Comparison of ENCODE assay signal across 1 cellular context in genomic region chr14:74348241-74348734, GRCh38.
A peak's percentile ranks its signal among the peaks of the same experiment; 100 is the strongest.
TF ChIP-seq lines count a peak whose summit lies in the region.

A gene with protein sequence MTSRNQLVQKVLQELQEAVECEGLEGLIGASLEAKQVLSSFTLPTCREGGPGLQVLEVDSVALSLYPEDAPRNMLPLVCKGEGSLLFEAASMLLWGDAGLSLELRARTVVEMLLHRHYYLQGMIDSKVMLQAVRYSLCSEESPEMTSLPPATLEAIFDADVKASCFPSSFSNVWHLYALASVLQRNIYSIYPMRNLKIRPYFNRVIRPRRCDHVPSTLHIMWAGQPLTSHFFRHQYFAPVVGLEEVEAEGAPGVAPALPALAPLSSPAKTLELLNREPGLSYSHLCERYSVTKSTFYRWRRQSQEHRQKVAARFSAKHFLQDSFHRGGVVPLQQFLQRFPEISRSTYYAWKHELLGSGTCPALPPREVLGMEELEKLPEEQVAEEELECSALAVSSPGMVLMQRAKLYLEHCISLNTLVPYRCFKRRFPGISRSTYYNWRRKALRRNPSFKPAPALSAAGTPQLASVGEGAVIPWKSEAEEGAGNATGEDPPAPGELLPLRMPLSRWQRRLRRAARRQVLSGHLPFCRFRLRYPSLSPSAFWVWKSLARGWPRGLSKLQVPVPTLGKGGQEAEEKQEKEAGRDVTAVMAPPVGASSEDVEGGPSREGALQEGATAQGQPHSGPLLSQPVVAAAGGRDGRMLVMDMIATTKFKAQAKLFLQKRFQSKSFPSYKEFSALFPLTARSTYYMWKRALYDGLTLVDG (plus strand): TSS chr14:74348471. CDS start chr14:74356784, 8,313 bp downstream.

TF ChIP-seq in H1, 55 proteins besides CTCF, POLR2A, EP300 and RAD21:
- TF ChIP-seq SIN3A (conservative IDR thresholded peaks at IDR 0.05 in 1 of 2, IDR thresholded peaks at IDR 0.05 in 1 of 2; ENCODE audit: low read depth in 1 of 2, low read length in 2 of 2): no peak
- no peak for TF ChIP-seq TEAD4 (IDR thresholded peaks at IDR 0.05; ENCODE audit: low read depth, low read length)
- TF ChIP-seq SIX5 (IDR thresholded peaks at IDR 0.05; ENCODE audit: low read depth, low read length): no peak
- TF ChIP-seq TBP (IDR thresholded peaks at IDR 0.05; ENCODE audit: low read depth, low read length): peak; percentile 22; the same call in 1 of the 2 replicates
- 0 out of 2 replicates have a peak, but pooled peaks have one; percentile 27 for TF ChIP-seq KDM1A (IDR thresholded peaks at IDR 0.05; ENCODE audit: borderline replicate concordance, low read length)
- no peak for TF ChIP-seq CREB1 (IDR thresholded peaks at IDR 0.05)
- TF ChIP-seq SP4 (IDR thresholded peaks at IDR 0.05; ENCODE audit: low read length): no peak
- TF ChIP-seq POU5F1 (IDR thresholded peaks at IDR 0.05; ENCODE audit: low read depth, low read length): no peak
- TF ChIP-seq CBX8 (IDR thresholded peaks at IDR 0.05; ENCODE audit: borderline replicate concordance, low read depth, low read length): no peak
- peak; percentile 37; the same call in 1 of the 2 replicates for TF ChIP-seq POLR2AphosphoS5 (IDR thresholded peaks at IDR 0.05; ENCODE audit: low read depth, low read length)
- TF ChIP-seq, protein P1, sequence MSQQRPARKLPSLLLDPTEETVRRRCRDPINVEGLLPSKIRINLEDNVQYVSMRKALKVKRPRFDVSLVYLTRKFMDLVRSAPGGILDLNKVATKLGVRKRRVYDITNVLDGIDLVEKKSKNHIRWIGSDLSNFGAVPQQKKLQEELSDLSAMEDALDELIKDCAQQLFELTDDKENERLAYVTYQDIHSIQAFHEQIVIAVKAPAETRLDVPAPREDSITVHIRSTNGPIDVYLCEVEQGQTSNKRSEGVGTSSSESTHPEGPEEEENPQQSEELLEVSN (IDR thresholded peaks at IDR 0.05): no peak
- no peak for TF ChIP-seq RNF2 (IDR thresholded peaks at IDR 0.05; ENCODE audit: borderline replicate concordance, low read depth, low read length, missing control alignments, poor library complexity, severe bottlenecking)
- peak; percentile 54 for TF ChIP-seq PHF8 (conservative IDR thresholded peaks at IDR 0.05; ENCODE audit: low read depth, low read length)
